24 cellular contexts compared by ENCODE assay signal in genomic region chr4:4456351-4456750, GRCh38.
DNase-seq lines count a peak whose midpoint lies in the region; ATAC-seq and TF ChIP-seq lines count a peak whose summit lies in the region.
"Had no signal": no experiment of that assay in that cellular context is flagged by ENCODE, and none has a peak within 500 bp of the region (broad histone marks: within the 10 kb centered on the region; RNA-seq: fewer than 3 reads in every experiment).

No MANE protein-coding gene starts in this region.

- H3K27ac Mint-ChIP-seq in chondrocyte (ENCODE audit: unreplicated experiment) = no peak overlapping the region
- H3K27ac Mint-ChIP-seq: B cell, natural killer cell had no signal

- H2BK120ac ChIP-seq in trophoblast cell (ENCODE audit: insufficient read depth, low read length, poor library complexity) = peak overlapping the region; percentile 98

- H3K4me3 ChIP-seq in epithelial cell of esophagus (ENCODE audit: low read length) = no peak overlapping the region
- no peak overlapping the region for H3K4me3 ChIP-seq in trophoblast cell (ENCODE audit: low read depth, low read length)
- H3K4me3 ChIP-seq in HAP-1 = no peak overlapping the region
- H3K4me3 ChIP-seq: K562 had no signal

- H3K14ac ChIP-seq in trophoblast cell (ENCODE audit: low read length) = peak overlapping the region; percentile 98

- DNase-seq in HK-2 (ENCODE audit: unreplicated experiment) (peak; percentile 73), RPMI8226 (peak; percentile 63), epithelial cell of esophagus (ENCODE audit: low read depth) (peak; percentile 70), trophoblast cell (peak; percentile 65 to 80), chondrocyte (ENCODE audit: low spot score) (no peak), HAP-1 (ENCODE audit: low spot score in 2 of 2) (no peak), SIG-M5 (lab: John Stamatoyannopoulos, UW) (no peak)
- DNase-seq: activated CD4-positive, alpha-beta T cell treated with anti-CD3 and anti-CD28 coated beads, Interleukin-2, amount 50 U/mL, for 4 hours; activated gamma-delta T cell treated with Interleukin-2 at 50 U/mL for 16 hours; amniotic stem cell; central memory CD4-positive, alpha-beta T cell; effector CD8-positive, alpha-beta T cell; GDM1; head of caudate nucleus; natural killer cell; NCI-H1048; NCI-H2029; SHP77; stimulated activated CD4-positive, alpha-beta T cell treated with anti-CD3 and anti-CD28 coated beads, Interleukin-2, amount 100 ng/mL, for 48 hours; WERI-Rb-1 had no signal

- peak overlapping the region; percentile 100 for H4K91ac ChIP-seq in trophoblast cell (ENCODE audit: low read depth, low read length)

- H3K9ac ChIP-seq in trophoblast cell (ENCODE audit: low read length) = no peak overlapping the region

- H3K27me3 ChIP-seq in trophoblast cell (ENCODE audit: insufficient read depth, low read length) (no peaks in the 10 kb centered on the region), HAP-1 (ENCODE audit: low read depth) (no peaks in the 10 kb centered on the region)

- no peaks in the 10 kb centered on the region for H3K27me3 Mint-ChIP-seq in chondrocyte (ENCODE audit: low read depth)
- H3K27me3 Mint-ChIP-seq: B cell had no signal

- no CpG with 5 or more reads among the region's 7 CpGs for WGBS in trophoblast cell (ENCODE audit: extremely low coverage, insufficient coverage, insufficient read length)

- H2BK12ac ChIP-seq in trophoblast cell (ENCODE audit: low read length) = peak overlapping the region; percentile 100

- TF ChIP-seq CTCF in epithelial cell of esophagus (IDR thresholded peaks at IDR 0.05; ENCODE audit: insufficient read depth, low read depth, low read length, missing control alignments) (no peak), chondrocyte (IDR thresholded peaks at IDR 0.05) (no peak)

- peaks cover 33% of the 10 kb centered on the region for H3K79me1 ChIP-seq in trophoblast cell (ENCODE audit: low read length)

- peak overlapping the region; percentile 97 for H3K18ac ChIP-seq in trophoblast cell (ENCODE audit: low read length)

- peaks cover 4% of the 10 kb centered on the region for H3K79me2 ChIP-seq in trophoblast cell (ENCODE audit: control insufficient read depth, insufficient read depth, low read length, poor library complexity)

- H3K4me3 Mint-ChIP-seq in chondrocyte (ENCODE audit: unreplicated experiment) = no peak overlapping the region
- H3K4me3 Mint-ChIP-seq: B cell, natural killer cell had no signal

- peak overlapping the region; percentile 99 for H2AK5ac ChIP-seq in trophoblast cell (ENCODE audit: low read length)

- H3K4me1 Mint-ChIP-seq in chondrocyte (ENCODE audit: low read depth) = peaks cover 6% of the 10 kb centered on the region

- H4K12ac ChIP-seq in trophoblast cell (ENCODE audit: low read depth, low read length) = peak overlapping the region; percentile 48

- H2BK5ac ChIP-seq in trophoblast cell (ENCODE audit: low read depth, low read length, poor library complexity) = peak overlapping the region; percentile 98

- no peak overlapping the region for H3K23ac ChIP-seq in trophoblast cell (ENCODE audit: low read length)

- no peak overlapping the region for H3K4me2 ChIP-seq in trophoblast cell (ENCODE audit: low read length)

- H3K36me3 Mint-ChIP-seq in chondrocyte (ENCODE audit: low read depth) = peaks cover 37% of the 10 kb centered on the region

- H3K36me3 ChIP-seq in trophoblast cell (ENCODE audit: control insufficient read depth in 1 of 2, insufficient read depth in 2 of 2, low read length in 2 of 2) (peaks cover 5 to 7% of the 10 kb centered on the region in 2 experiments), HAP-1 (replicated peaks) (peaks cover 29% of the 10 kb centered on the region)

- in situ Hi-C loops in HAP-1 (cut with MboI; ENCODE audit: low sequenced_read_pairs) = no loop called here

- ATAC-seq in HG02870 (IDR thresholded peaks at IDR 0.05; ENCODE audit: unreplicated experiment) = no peak
- ATAC-seq: K562, natural killer cell had no signal

- H3K9me3 Mint-ChIP-seq in chondrocyte (ENCODE audit: low read depth) = peaks cover 5% of the 10 kb centered on the region
- H3K9me3 Mint-ChIP-seq: natural killer cell had no signal

- H3K9me3 ChIP-seq in trophoblast cell (ENCODE audit: insufficient read depth, low read depth, low read length) (no peaks in the 10 kb centered on the region), HAP-1 (no peaks in the 10 kb centered on the region)

- peak overlapping the region; percentile 20 for H2AFZ ChIP-seq in trophoblast cell (ENCODE audit: insufficient read depth, low read length, poor library complexity)

- peak overlapping the region; percentile 87 for H3K27ac ChIP-seq in trophoblast cell (ENCODE audit: low read depth, low read length)
- H3K27ac ChIP-seq: HL-60, WERI-Rb-1 had no signal

- H4K8ac ChIP-seq in trophoblast cell (ENCODE audit: low read depth, low read length) = peak overlapping the region; percentile 84

- H3K4me1 ChIP-seq in trophoblast cell (ENCODE audit: control insufficient read depth in 1 of 2, insufficient read depth in 2 of 2, low read length in 2 of 2) (peaks cover 19 to 30% of the 10 kb centered on the region in 2 experiments), HAP-1 (peaks cover 34% of the 10 kb centered on the region)

- H3K4ac ChIP-seq in trophoblast cell (ENCODE audit: low read depth, low read length) = peak overlapping the region; percentile 87

Comparison
In these comparisons a context has a peak if more than half of its experiments do, and no peak if none do; other contexts are left out.
1. DNase-seq: peak in HK-2 (single experiment), RPMI8226 (single experiment), epithelial cell of esophagus (single experiment) and trophoblast cell (2 of 2); none in chondrocyte (single experiment), HAP-1 (0 of 2) and SIG-M5 (single experiment).